In the genomic region with DNA sequence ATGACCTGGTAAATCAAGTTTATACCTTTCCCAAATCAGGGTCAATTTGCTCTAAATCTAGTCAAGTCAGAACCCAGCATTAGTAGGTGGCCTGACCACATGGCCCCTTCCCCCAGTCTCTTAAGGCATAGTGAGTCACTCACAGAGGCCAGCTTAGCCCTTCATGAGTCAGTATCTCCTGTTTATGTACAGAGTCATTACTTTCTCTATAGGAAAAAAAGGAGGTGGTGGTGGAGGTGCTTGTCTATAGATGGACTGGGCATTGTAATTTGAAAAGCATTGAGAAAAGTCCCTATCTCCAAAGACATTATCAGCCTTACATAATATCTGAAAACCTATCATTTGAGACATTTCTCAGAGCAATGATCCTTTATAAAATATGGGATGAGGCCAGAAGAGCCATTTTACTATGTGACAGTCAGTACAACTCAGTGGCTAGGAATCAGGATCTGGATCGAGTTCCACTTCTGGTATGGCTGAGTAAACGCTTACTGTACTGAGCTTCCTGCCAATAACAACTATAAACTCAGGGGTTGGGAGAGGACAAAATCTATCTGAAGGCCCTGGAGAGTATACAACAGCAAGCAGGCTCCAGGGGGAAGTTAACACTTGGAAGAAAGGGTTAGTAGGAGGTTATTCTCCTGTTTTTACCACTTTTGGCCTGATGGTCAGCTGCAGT, we compare ENCODE assay signal across 10 cellular contexts. TPM values are rescaled to one million over a fixed set of nuclear protein-coding genes. Genes with fewer than 3 reads are reported as not detected.
DNase-seq lines count a peak whose midpoint lies in the region; ATAC-seq and TF ChIP-seq lines count a peak whose summit lies in the region.
"Had no signal": no experiment of that assay in that cellular context is flagged by ENCODE, and none has a peak within 500 bp of the region (broad histone marks: within the 10 kb centered on the region; RNA-seq: fewer than 3 reads in every experiment).

No MANE protein-coding gene starts in this region.

- H3K27ac ChIP-seq in SJSA1 (peak overlapping the region; percentile 77), tibial artery (peak overlapping the region; percentile 29 to 30), gastroesophageal sphincter (no peak overlapping the region)
- H3K27ac ChIP-seq: left ventricle myocardium inferior, SK-N-MC had no signal

- H3K4me1 ChIP-seq in SJSA1 (replicated peaks) (peaks cover 29% of the 10 kb centered on the region), tibial artery (peaks cover 0 to 25% (median 14%) of the 10 kb centered on the region in 4 donors), gastroesophageal sphincter (no peaks in the 10 kb centered on the region)
- H3K4me1 ChIP-seq: left ventricle myocardium inferior had no signal

- DNase-seq in activated T-cell treated with anti-CD3 and anti-CD28 coated beads for 48 hours (ENCODE audit: low read depth), result peak; percentile 15
- no peak for DNase-seq in activated T-cell treated with anti-CD3 and anti-CD28 coated beads, Interleukin-2, amount 50 U/mL, for 1 hour
- DNase-seq in SJSA1 (ENCODE audit: low read depth in 1 of 2, low spot score in 2 of 2), result peak; percentile 89 to 96
- DNase-seq in fibroblast of pulmonary artery (ENCODE audit: low read depth), result peak; percentile 92
- DNase-seq in tibial artery, result no peak
- DNase-seq in cardiac septum (ENCODE audit: low spot score), result no peak
- DNase-seq: left ventricle myocardium inferior had no signal

- no peak for TF ChIP-seq EP300 in gastroesophageal sphincter (IDR thresholded peaks at IDR 0.05)

- H3K27me3 ChIP-seq in SJSA1 (replicated peaks) (no peaks in the 10 kb centered on the region), tibial artery (no peaks in the 10 kb centered on the region), gastroesophageal sphincter (no peaks in the 10 kb centered on the region)

- WGBS in gastroesophageal sphincter (ENCODE audit: low coverage in 1 of 2), 2 donors, result 12 to 36% methylated on average over 2 of the region's 2 CpGs

- H3K4me3 ChIP-seq in SJSA1 (no peak overlapping the region), fibroblast of pulmonary artery (replicated peaks; ENCODE audit: low read depth, low read length) (no peak overlapping the region), tibial artery (no peak overlapping the region), gastroesophageal sphincter (no peak overlapping the region)
- H3K4me3 ChIP-seq: left ventricle myocardium inferior, SK-N-MC had no signal

- TF ChIP-seq CTCF in fibroblast of pulmonary artery (IDR thresholded peaks at IDR 0.05; ENCODE audit: low read length, missing control alignments) (no peak), tibial artery (IDR thresholded peaks at IDR 0.05) (no peak), gastroesophageal sphincter (IDR thresholded peaks at IDR 0.05) (no peak)

- H3K9me3 ChIP-seq in SJSA1 (replicated peaks) (no peaks in the 10 kb centered on the region; the same call in 1 of the 2 replicates), tibial artery (no peaks in the 10 kb centered on the region), gastroesophageal sphincter (peaks cover 0 to 17% (median 0%) of the 10 kb centered on the region in 3 donors)

- intact Hi-C loops in tibial artery (cut with DNase I; ENCODE audit: low total_unique reads) (no loop called here), cardiac septum (cut with DNase I) (no loop called here)

- H3K36me3 ChIP-seq in SJSA1, result no peaks in the 10 kb centered on the region
- H3K36me3 ChIP-seq in tibial artery, result no peaks in the 10 kb centered on the region
- H3K36me3 ChIP-seq in gastroesophageal sphincter, result no peaks in the 10 kb centered on the region
- H3K36me3 ChIP-seq: left ventricle myocardium inferior had no signal

- ATAC-seq in GM18909 (IDR thresholded peaks at IDR 0.05; ENCODE audit: poor library complexity, unreplicated experiment) (no peak), gastroesophageal sphincter (no peak)

- TF ChIP-seq POLR2A in gastroesophageal sphincter (IDR thresholded peaks at IDR 0.05), result no peak

RNA-seq across cellular contexts. Expression of a gene that starts 22.5 kb away (rescaled TPM):
- 0.06 and 0.68 TPM in 2 replicates for total RNA-seq in SJSA1 (2014; rRNA removed; shearing (Covaris generic))
- total RNA-seq in cardiac septum (not detected), gastroesophageal sphincter (under 1 TPM in 1 of 4 donors, not detected in 3; 0.52 TPM)

Comparison
In these comparisons a context has a peak if more than half of its experiments do, and no peak if none do; other contexts are left out.
1. DNase-seq: peak in activated T-cell treated with anti-CD3 and anti-CD28 coated beads for 48 hours (single experiment), SJSA1 (2 of 2) and fibroblast of pulmonary artery (single experiment); none in activated T-cell treated with anti-CD3 and anti-CD28 coated beads, Interleukin-2, amount 50 U/mL, for 1 hour (single experiment), tibial artery (0 of 2) and cardiac septum (single experiment).
2. H3K27ac ChIP-seq: peak in SJSA1 (single experiment) and tibial artery (2 of 2); none in gastroesophageal sphincter (0 of 4).